10 cellular contexts compared by ENCODE assay signal in the genomic region with DNA sequence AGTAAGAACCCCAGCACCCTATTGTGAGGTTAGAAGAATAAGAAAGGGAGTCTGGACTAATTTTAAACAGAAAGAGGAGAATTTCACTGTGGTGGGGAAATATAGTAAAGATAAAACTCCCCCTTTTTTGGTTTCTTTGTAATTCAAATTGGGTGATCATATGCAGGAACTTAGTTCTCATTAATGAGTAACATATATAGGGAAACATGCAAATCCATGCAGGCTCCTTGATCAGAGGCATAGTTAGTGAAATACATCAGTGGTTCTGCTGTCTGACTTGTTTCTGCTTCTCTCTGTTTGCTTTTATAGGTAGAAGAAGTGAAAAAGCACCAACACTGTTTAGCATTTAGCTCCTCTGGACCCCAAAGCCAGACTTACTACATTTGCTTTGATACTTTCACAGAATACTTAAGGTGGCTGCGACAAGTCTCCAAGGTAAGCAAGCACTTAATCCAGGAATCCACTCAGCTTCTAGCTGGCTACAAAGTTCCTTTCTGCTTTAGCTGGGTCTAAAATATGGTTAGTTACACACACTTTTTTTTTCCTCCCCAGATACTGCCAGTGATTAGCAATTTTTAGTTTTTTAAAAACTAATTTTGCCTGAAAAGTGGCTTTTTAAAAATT.
DNase-seq lines count a peak whose midpoint lies in the region; ATAC-seq and TF ChIP-seq lines count a peak whose summit lies in the region.
"Had no signal": no experiment of that assay in that cellular context is flagged by ENCODE, and none has a peak within 500 bp of the region (broad histone marks: within the 10 kb centered on the region; RNA-seq: fewer than 3 reads in every experiment).

No MANE protein-coding gene starts in this region.

- H3K27me3 Mint-ChIP-seq in progenitor cell of endocrine pancreas, result no peaks in the 10 kb centered on the region

- TF ChIP-seq CTCF in GM20000 (IDR thresholded peaks at IDR 0.05; ENCODE audit: extremely low read depth, missing control alignments) (no peak), progenitor cell of endocrine pancreas (IDR thresholded peaks at IDR 0.05; ENCODE audit: unreplicated experiment) (no peak)

- H3K36me3 ChIP-seq in SK-N-MC (ENCODE audit: insufficient read depth, low read length), result no peaks in the 10 kb centered on the region
- no peaks in the 10 kb centered on the region for H3K36me3 ChIP-seq in SJCRH30

- no peak overlapping the region for H3K27ac Mint-ChIP-seq in progenitor cell of endocrine pancreas

- H3K27ac ChIP-seq in SK-N-MC, result no peak overlapping the region
- no peak overlapping the region for H3K27ac ChIP-seq in SJCRH30

- DNase-seq in GM20000 (ENCODE audit: low spot score) (peak; percentile 45), SK-N-MC (ENCODE audit: low read depth, low spot score) (peak; percentile 34), EL (no peak), SJCRH30 (no peak), SW 1271 (lab: John Stamatoyannopoulos, UW) (no peak), progenitor cell of endocrine pancreas (ENCODE audit: low spot score, unreplicated experiment) (no peak)
- DNase-seq: C1 segment of cervical spinal cord had no signal

- H3K4me3 Mint-ChIP-seq in progenitor cell of endocrine pancreas (ENCODE audit: low read depth), result no peak overlapping the region

- no peak overlapping the region for H3K4me3 ChIP-seq in SK-N-MC
- no peak overlapping the region for H3K4me3 ChIP-seq in SJCRH30

- H3K9ac ChIP-seq in SK-N-MC (ENCODE audit: insufficient read length), result no peak overlapping the region

- peak; percentile 82 for ATAC-seq in GM18498 (IDR thresholded peaks at IDR 0.05; ENCODE audit: unreplicated experiment)
- peak; percentile 66 for ATAC-seq in HG03039 (IDR thresholded peaks at IDR 0.05; ENCODE audit: unreplicated experiment)
- ATAC-seq: esophagus mucosa had no signal

- no peaks in the 10 kb centered on the region for H3K27me3 ChIP-seq in SJCRH30

- H3K36me3 Mint-ChIP-seq in progenitor cell of endocrine pancreas (ENCODE audit: insufficient read depth), result peaks cover 1% of the 10 kb centered on the region

- H3K4me1 ChIP-seq in SJCRH30, result no peaks in the 10 kb centered on the region

- H3K9me3 ChIP-seq in SK-N-MC (ENCODE audit: low read depth, low read length) (no peaks in the 10 kb centered on the region), SJCRH30 (replicated peaks) (no peaks in the 10 kb centered on the region)

- H3K4me1 Mint-ChIP-seq in progenitor cell of endocrine pancreas (ENCODE audit: low read depth), result peaks cover 1% of the 10 kb centered on the region

- H3K9me3 Mint-ChIP-seq in progenitor cell of endocrine pancreas (ENCODE audit: low read depth), result no peaks in the 10 kb centered on the region

Comparison
In these comparisons a context has a peak if more than half of its experiments do, and no peak if none do; other contexts are left out.
1. DNase-seq: peak in GM20000 (single experiment) and SK-N-MC (single experiment); none in EL (single experiment), SJCRH30 (0 of 2), SW 1271 (0 of 2) and progenitor cell of endocrine pancreas (single experiment).